In the genomic region with DNA sequence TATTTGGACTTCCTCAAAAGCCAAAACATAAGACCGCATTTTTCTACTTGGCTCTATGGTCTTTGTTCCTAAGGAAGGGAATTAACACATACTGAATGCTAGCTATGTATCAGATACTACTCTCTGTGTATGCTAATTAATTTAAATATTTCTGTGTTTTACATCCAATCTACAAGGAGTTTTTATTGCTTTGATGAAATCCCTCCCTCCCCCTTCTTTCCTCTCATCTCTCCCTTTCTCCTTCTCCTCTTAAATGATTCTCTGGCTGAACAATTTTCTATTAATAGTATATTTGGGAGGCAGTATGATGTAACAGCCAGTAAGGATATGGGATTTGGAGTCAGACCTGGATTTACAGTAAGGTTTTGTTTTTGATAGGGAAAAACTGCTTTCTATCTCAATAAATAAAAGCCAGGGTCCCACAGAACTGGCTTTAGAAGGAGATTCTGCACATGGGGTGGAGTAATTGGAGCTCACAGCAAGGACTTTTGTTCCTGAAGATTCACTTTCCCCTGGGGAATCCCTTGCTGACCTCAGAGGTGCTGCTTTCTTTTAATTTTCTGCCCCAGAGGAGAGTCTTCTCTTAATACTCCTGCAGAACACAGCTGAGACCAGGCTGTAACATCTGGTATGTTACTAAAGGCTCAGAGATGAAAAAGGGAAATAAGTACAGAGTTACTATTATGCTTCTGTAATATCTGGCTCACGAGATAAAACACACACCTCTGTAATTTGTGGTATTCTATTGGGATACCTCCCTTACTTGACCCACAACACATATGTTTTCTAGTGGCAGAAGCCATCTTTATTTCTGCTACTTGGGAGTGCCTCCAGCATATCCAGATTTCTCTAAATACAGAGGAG, we compare ENCODE assay signal across 8 cellular contexts. TPM values are rescaled to one million over a fixed set of nuclear protein-coding genes. Genes with fewer than 3 reads are reported as not detected.
DNase-seq lines count a peak whose midpoint lies in the region; ATAC-seq and TF ChIP-seq lines count a peak whose summit lies in the region.

No MANE protein-coding gene starts in this region.

- no peak overlapping the region for H3K4me3 ChIP-seq in brain microvascular endothelial cell (ENCODE audit: low read depth, low read length)

- H3K27ac Mint-ChIP-seq in activated naive CD4-positive, alpha-beta T cell treated with anti-CD3 and anti-CD28 coated beads, Interleukin-2, amount 10 ng/mL, durations not matched to agents 7 days and 5 days, result peak overlapping the region; percentile 97
- H3K27ac Mint-ChIP-seq in glutamatergic neuron (ENCODE audit: unreplicated experiment), result peak overlapping the region; percentile 89

- no peaks in the 10 kb centered on the region for H3K9me3 Mint-ChIP-seq in activated naive CD4-positive, alpha-beta T cell treated with anti-CD3 and anti-CD28 coated beads, Interleukin-2, amount 10 ng/mL, durations not matched to agents 7 days and 5 days
- H3K9me3 Mint-ChIP-seq in glutamatergic neuron (ENCODE audit: unreplicated experiment), result peaks cover 8% of the 10 kb centered on the region

- H3K27me3 Mint-ChIP-seq in activated naive CD4-positive, alpha-beta T cell treated with anti-CD3 and anti-CD28 coated beads, Interleukin-2, amount 10 ng/mL, durations not matched to agents 7 days and 5 days, result no peaks in the 10 kb centered on the region
- H3K27me3 Mint-ChIP-seq in glutamatergic neuron (ENCODE audit: unreplicated experiment), result peaks cover 2% of the 10 kb centered on the region

- TF ChIP-seq CTCF in glutamatergic neuron (IDR thresholded peaks at IDR 0.05; ENCODE audit: partially characterized antibody, unreplicated experiment) (no peak), GM10266 (IDR thresholded peaks at IDR 0.05; ENCODE audit: control insufficient read depth, insufficient read depth, low read depth, missing control alignments) (no peak), brain microvascular endothelial cell (IDR thresholded peaks at IDR 0.05; ENCODE audit: low read depth, low read length, missing control alignments) (no peak)

- H3K27me3 ChIP-seq in brain microvascular endothelial cell (replicated peaks), result no peaks in the 10 kb centered on the region

- in situ Hi-C loops in SK-MEL-5 (cut with HindIII; ENCODE audit: low pct_unique_long_range_greater_than_20kb, low sequenced_read_pairs) (no loop called here), brain microvascular endothelial cell (cut with HindIII; ENCODE audit: low pct_ligation_motif_present, low sequenced_read_pairs) (no loop called here)

- peak; percentile 30 for ATAC-seq in stimulated activated naive CD8-positive, alpha-beta T cell treated with anti-CD3 and anti-CD28 coated beads, Interleukin-15, Interleukin-2, amounts not matched to agents 100 U/mL and 50 U/mL, for 24 hours

- CTCF ChIA-PET in activated naive CD4-positive, alpha-beta T cell treated with anti-CD3 and anti-CD28 coated beads, Interleukin-2, amount 10 ng/mL, durations not matched to agents 7 days and 5 days (lab: Charles Lee), result interaction anchor here (1.3 kb wide), 1 partner anchor 14 kb away, joined by 3 read pairs; the partner anchor contains the start of gene EPB41

- no peak for DNase-seq in activated naive CD4-positive, alpha-beta T cell treated with anti-CD3 and anti-CD28 coated beads, Interleukin-2, amount 10 ng/mL, durations not matched to agents 7 days and 5 days
- DNase-seq in activated naive CD4-positive, alpha-beta T cell (lab: John Stamatoyannopoulos, UW), result no peak
- peak; percentile 90 for DNase-seq in SK-MEL-5 (ENCODE audit: low read depth, low spot score)
- DNase-seq in glutamatergic neuron, result no peak
- DNase-seq in stimulated activated naive CD8-positive, alpha-beta T cell treated with anti-CD3 and anti-CD28 coated beads, Interleukin-15, Interleukin-2, amounts not matched to agents 100 U/mL and 50 U/mL, for 24 hours, result no peak
- no peak for DNase-seq in GM10266 (ENCODE audit: extremely low spot score)
- DNase-seq in brain microvascular endothelial cell, result no peak
- no peak for DNase-seq in DMS79 (lab: John Stamatoyannopoulos, UW)

- peak overlapping the region; percentile 66 for H3K4me3 Mint-ChIP-seq in activated naive CD4-positive, alpha-beta T cell treated with anti-CD3 and anti-CD28 coated beads, Interleukin-2, amount 10 ng/mL, durations not matched to agents 7 days and 5 days
- peak overlapping the region; percentile 83 for H3K4me3 Mint-ChIP-seq in glutamatergic neuron (ENCODE audit: unreplicated experiment)

- no peak overlapping the region for H3K27ac ChIP-seq in brain microvascular endothelial cell

- peaks cover 18% of the 10 kb centered on the region for H3K36me3 Mint-ChIP-seq in activated naive CD4-positive, alpha-beta T cell treated with anti-CD3 and anti-CD28 coated beads, Interleukin-2, amount 10 ng/mL, durations not matched to agents 7 days and 5 days
- no peaks in the 10 kb centered on the region for H3K36me3 Mint-ChIP-seq in glutamatergic neuron (ENCODE audit: unreplicated experiment)

- peaks cover 73% of the 10 kb centered on the region for H3K4me1 Mint-ChIP-seq in activated naive CD4-positive, alpha-beta T cell treated with anti-CD3 and anti-CD28 coated beads, Interleukin-2, amount 10 ng/mL, durations not matched to agents 7 days and 5 days
- peaks cover 40% of the 10 kb centered on the region for H3K4me1 Mint-ChIP-seq in glutamatergic neuron (ENCODE audit: low read depth, unreplicated experiment)

- H3K36me3 ChIP-seq in brain microvascular endothelial cell (replicated peaks), result no peaks in the 10 kb centered on the region

RNA-seq across cellular contexts. Expression of gene EPB41, which starts 13.3 kb away (rescaled TPM):
- 26.3 and 29.7 TPM in 2 replicates for total RNA-seq in SK-MEL-5 (2014; rRNA removed; shearing (Covaris generic))
- polyA plus RNA-seq in SK-MEL-5 (2015; cell fraction: cytosol; rRNA removed), result 19.7 and 21.9 TPM in 2 replicates
- polyA plus RNA-seq in SK-MEL-5 (2015; cell fraction: nucleus; rRNA removed), result 18.6 and 20.7 TPM in 2 replicates
- total RNA-seq in glutamatergic neuron (ENCODE audit: unreplicated experiment), result 213 TPM
